ENCODE assay signal across 18 cellular contexts in genomic region chr11:22668005-22668796, GRCh38. TPM values are rescaled to one million over a fixed set of nuclear protein-coding genes. Genes with fewer than 3 reads are reported as not detected.
DNase-seq lines count a peak whose midpoint lies in the region; ATAC-seq, FAIRE-seq and TF ChIP-seq lines count a peak whose summit lies in the region.
"Had no signal": no experiment of that assay in that cellular context is flagged by ENCODE, and none has a peak within 500 bp of the region (broad histone marks: within the 10 kb centered on the region; RNA-seq: fewer than 3 reads in every experiment).

No MANE protein-coding gene starts in this region.

- ATAC-seq in GM19372 (IDR thresholded peaks at IDR 0.05; ENCODE audit: low read depth, unreplicated experiment): peak; percentile 25
- peak; percentile 30 for ATAC-seq in HG03045 (IDR thresholded peaks at IDR 0.05; ENCODE audit: unreplicated experiment)
- ATAC-seq in left lobe of liver: peak; percentile 3
- ATAC-seq: HCT116 had no signal

- no peaks in the 10 kb centered on the region for H3K9me3 Mint-ChIP-seq in T-helper 2 cell treated with Interferon-gamma antibody and Interleukin-4, amounts not matched to agents 5 μg/mL and 100 μg/mL, for 36 hours

- WGBS in thyroid gland, 2 donors: 52 to 55% methylated on average over 3 of the region's 3 CpGs

- TF ChIP-seq CTCF in thyroid gland (IDR thresholded peaks at IDR 0.05): no peak

- intact Hi-C loops in thyroid gland (cut with DNase I): no loop called here

- H3K27me3 ChIP-seq in thyroid gland: no peaks in the 10 kb centered on the region
- H3K27me3 ChIP-seq: adrenal gland had no signal

- no peak overlapping the region for H3K4me3 ChIP-seq in thyroid gland (replicated peaks in 1 of 3)
- H3K4me3 ChIP-seq: adrenal gland, coronary artery had no signal

- no peak for DNase-seq in GM12891 (ENCODE audit: insufficient read length, low spot score)
- DNase-seq in left lobe of liver (ENCODE audit: low spot score): no peak
- DNase-seq in HEK293T (ENCODE audit: extremely low spot score): no peak
- no peak for DNase-seq in thyroid gland
- DNase-seq in T-helper 2 cell treated with Interferon-gamma antibody and Interleukin-4, amounts not matched to agents 5 μg/mL and 100 μg/mL, for 36 hours (ENCODE audit: low spot score): no peak
- DNase-seq in activated CD4-positive, alpha-beta T cell treated with anti-CD3 and anti-CD28 coated beads, Interleukin-2, amount 50 U/mL, for 1 hour: no peak
- DNase-seq: activated CD8-positive, alpha-beta memory T cell treated with anti-CD3 and anti-CD28 coated beads, Interleukin-2, amount 50 U/mL, for 4 hours; adrenal gland; EL; NCI-H510A; stimulated activated CD4-positive, alpha-beta T cell treated with anti-CD3 and anti-CD28 coated beads, Interleukin-2, amount 100 ng/mL, for 48 hours; stimulated activated naive CD4-positive, alpha-beta T cell had no signal

- peaks cover 50% of the 10 kb centered on the region for H3K27me3 Mint-ChIP-seq in T-helper 2 cell treated with Interferon-gamma antibody and Interleukin-4, amounts not matched to agents 5 μg/mL and 100 μg/mL, for 36 hours (ENCODE audit: low read depth)

- peak; percentile 88 for FAIRE-seq in GM12891 (lab: Jason Lieb, UNC)

- H3K4me3 Mint-ChIP-seq in T-helper 2 cell treated with Interferon-gamma antibody and Interleukin-4, amounts not matched to agents 5 μg/mL and 100 μg/mL, for 36 hours: no peak overlapping the region
- H3K4me3 Mint-ChIP-seq: B cell had no signal

- H3K4me1 ChIP-seq in thyroid gland: peaks cover 0 to 14% of the 10 kb centered on the region in 2 donors

- H3K27ac Mint-ChIP-seq in T-helper 2 cell treated with Interferon-gamma antibody and Interleukin-4, amounts not matched to agents 5 μg/mL and 100 μg/mL, for 36 hours: no peak overlapping the region
- H3K27ac Mint-ChIP-seq: B cell had no signal

- H3K4me1 Mint-ChIP-seq in T-helper 2 cell treated with Interferon-gamma antibody and Interleukin-4, amounts not matched to agents 5 μg/mL and 100 μg/mL, for 36 hours (ENCODE audit: low read depth): peaks cover 17% of the 10 kb centered on the region

- CTCF ChIA-PET in HEK293T (lab: Yijun Ruan, JAX): no interaction called here

- no peaks in the 10 kb centered on the region for H3K9me3 ChIP-seq in thyroid gland
- H3K9me3 ChIP-seq: adrenal gland had no signal

- H3K27ac ChIP-seq in thyroid gland: no peak overlapping the region
- H3K27ac ChIP-seq: adrenal gland, coronary artery, parathyroid adenoma had no signal

- H3K36me3 ChIP-seq in thyroid gland: no peaks in the 10 kb centered on the region
- H3K36me3 ChIP-seq: adrenal gland had no signal

- POLR2A ChIA-PET in HEK293T (lab: Yijun Ruan, JAX): no interaction called here

- H3K36me3 Mint-ChIP-seq in T-helper 2 cell treated with Interferon-gamma antibody and Interleukin-4, amounts not matched to agents 5 μg/mL and 100 μg/mL, for 36 hours (ENCODE audit: low read depth): no peaks in the 10 kb centered on the region

- TF ChIP-seq POLR2A in GM12891 (IDR thresholded peaks at IDR 0.05; ENCODE audit: low read depth, low read length): peak; percentile 41; the same call in 1 of the 2 replicates
- no peak for TF ChIP-seq POLR2A in thyroid gland (IDR thresholded peaks at IDR 0.05)

TF ChIP-seq in GM12891, 5 proteins besides CTCF, POLR2A, EP300 and RAD21:
- TF ChIP-seq POU2F2 (IDR thresholded peaks at IDR 0.05; ENCODE audit: low read depth, low read length) (no peak), SPI1 (IDR thresholded peaks at IDR 0.05; ENCODE audit: low read depth, low read length) (no peak), PAX5 (IDR thresholded peaks at IDR 0.05; ENCODE audit: insufficient read depth, low read length, severe bottlenecking) (no peak), TAF1 (IDR thresholded peaks at IDR 0.05; ENCODE audit: low read depth, low read length) (no peak), POLR2AphosphoS5 (IDR thresholded peaks at IDR 0.05; ENCODE audit: low read depth, low read length) (no peak)

TF ChIP-seq in HEK293T, 16 proteins besides CTCF, POLR2A, EP300 and RAD21:
- TF ChIP-seq ZNF384 (IDR thresholded peaks at IDR 0.05) (no peak), ELF4 (IDR thresholded peaks at IDR 0.05) (no peak), BHLHE40 (IDR thresholded peaks at IDR 0.05; ENCODE audit: borderline replicate concordance) (no peak), HDGF (IDR thresholded peaks at IDR 0.05; ENCODE audit: borderline replicate concordance) (no peak), FOXK2 (IDR thresholded peaks at IDR 0.05) (no peak), CTBP1 (IDR thresholded peaks at IDR 0.05; ENCODE audit: borderline replicate concordance) (no peak), FOXA1 (IDR thresholded peaks at IDR 0.05) (no peak), SP1 (IDR thresholded peaks at IDR 0.05) (no peak), FOXM1 (IDR thresholded peaks at IDR 0.05; ENCODE audit: borderline replicate concordance) (no peak), SUZ12 (IDR thresholded peaks at IDR 0.05) (no peak), LEF1 (IDR thresholded peaks at IDR 0.05; ENCODE audit: borderline replicate concordance) (no peak), PKNOX1 (IDR thresholded peaks at IDR 0.05) (no peak), NFRKB (IDR thresholded peaks at IDR 0.05) (no peak), TARDBP (IDR thresholded peaks at IDR 0.05) (no peak), L3MBTL2 (conservative IDR thresholded peaks at IDR 0.05) (no peak), ARNT (IDR thresholded peaks at IDR 0.05) (no peak)

RNA-seq across cellular contexts. Expression of gene GAS2, which starts 1.8 kb away (rescaled TPM):
- 14.6 TPM for polyA plus RNA-seq in GM12891 (2012; ENCODE audit: low read depth, missing spikeins)
- 34.2 TPM for total RNA-seq in left lobe of liver
- 10 to 100 TPM in 1 of 4 donors, 1 to 10 TPM in 2, not detected in 1; 2.3 to 10.2 (median 4.9) TPM for total RNA-seq in thyroid gland

RNA-seq across cellular contexts. Expression of gene FANCF, which starts 42.6 kb away (rescaled TPM):
- 3.7 TPM for polyA plus RNA-seq in GM12891 (2012; ENCODE audit: low read depth, missing spikeins)
- total RNA-seq in left lobe of liver (4.3 TPM), thyroid gland (10 to 100 TPM in 3 of 4 donors, 1 to 10 TPM in 1; 8.6 to 15.2 (median 13.4) TPM)
